In the genomic region with DNA sequence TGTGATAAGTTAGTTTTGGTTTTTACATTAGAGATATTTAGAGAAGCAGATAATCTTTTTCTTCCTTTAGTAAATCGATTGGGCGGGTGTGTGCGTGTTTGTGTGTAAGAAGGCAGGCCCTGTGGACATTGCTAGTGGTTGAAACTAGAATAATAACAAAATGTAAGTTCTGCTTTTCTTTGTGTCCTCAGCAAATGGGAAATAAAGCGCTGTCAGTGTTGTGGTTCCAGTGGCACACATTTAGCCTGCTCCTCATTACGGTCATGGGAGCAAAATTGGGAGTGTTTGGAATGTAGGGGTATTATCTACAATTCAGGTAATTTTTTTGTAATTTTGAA, we compare ENCODE assay signal across 14 cellular contexts. TPM values are rescaled to one million over a fixed set of nuclear protein-coding genes. Genes with fewer than 3 reads are reported as not detected.
DNase-seq lines count a peak whose midpoint lies in the region; ATAC-seq and TF ChIP-seq lines count a peak whose summit lies in the region.
"Had no signal": no experiment of that assay in that cellular context is flagged by ENCODE, and none has a peak within 500 bp of the region (broad histone marks: within the 10 kb centered on the region; RNA-seq: fewer than 3 reads in every experiment).

No MANE protein-coding gene starts in this region.

- peak overlapping the region in 5 of 7 donors; percentile 17 to 78 (median 47) for H3K27ac Mint-ChIP-seq in CD14-positive monocyte
- peak overlapping the region; percentile 65 for H3K27ac Mint-ChIP-seq in dendritic cell treated with granulocyte-macrophage colony-stimulating factor and Interleukin-4, amounts not matched to agents 40 ng/mL and 50 ng/mL, for 4 days
- no peak overlapping the region for H3K27ac Mint-ChIP-seq in CD8-positive, alpha-beta T cell
- H3K27ac Mint-ChIP-seq: GM23338 had no signal

- H3K4me3 ChIP-seq in CD8-positive, alpha-beta T cell (ENCODE audit: low read depth, low read length): no peak overlapping the region
- H3K4me3 ChIP-seq in SJCRH30: no peak overlapping the region
- H3K4me3 ChIP-seq: GM23338 had no signal

- H3K36me3 ChIP-seq in CD8-positive, alpha-beta T cell (ENCODE audit: insufficient read depth, low read length): peaks cover 27% of the 10 kb centered on the region
- H3K36me3 ChIP-seq in SJCRH30: no peaks in the 10 kb centered on the region

- POLR2A ChIA-PET in CD8-positive, alpha-beta T cell (lab: Charles Lee): no interaction called here

- ATAC-seq in HG02885 (IDR thresholded peaks at IDR 0.05; ENCODE audit: poor library complexity, unreplicated experiment): peak; percentile 88
- ATAC-seq in CD8-positive, alpha-beta T cell: no peak
- ATAC-seq: GM23338 had no signal

- CTCF ChIA-PET in CD8-positive, alpha-beta T cell (lab: Charles Lee): no interaction called here

- H3K36me3 Mint-ChIP-seq in CD14-positive monocyte: peaks cover 52 to 58% of the 10 kb centered on the region in 2 donors
- H3K36me3 Mint-ChIP-seq in dendritic cell treated with granulocyte-macrophage colony-stimulating factor and Interleukin-4, amounts not matched to agents 40 ng/mL and 50 ng/mL, for 4 days (ENCODE audit: low read depth): peaks cover 47% of the 10 kb centered on the region
- peaks cover 63% of the 10 kb centered on the region for H3K36me3 Mint-ChIP-seq in CD8-positive, alpha-beta T cell

- no peaks in the 10 kb centered on the region for H3K9me3 ChIP-seq in CD8-positive, alpha-beta T cell (ENCODE audit: low read length)
- no peaks in the 10 kb centered on the region for H3K9me3 ChIP-seq in SJCRH30 (replicated peaks)

- H3K4me1 ChIP-seq in CD8-positive, alpha-beta T cell (ENCODE audit: insufficient read depth, low read length): no peaks in the 10 kb centered on the region
- no peaks in the 10 kb centered on the region for H3K4me1 ChIP-seq in SJCRH30

- no peaks in the 10 kb centered on the region for H3K27me3 Mint-ChIP-seq in CD14-positive monocyte (ENCODE audit: low read depth in 3 of 3)
- no peaks in the 10 kb centered on the region for H3K27me3 Mint-ChIP-seq in dendritic cell treated with granulocyte-macrophage colony-stimulating factor and Interleukin-4, amounts not matched to agents 40 ng/mL and 50 ng/mL, for 4 days
- H3K27me3 Mint-ChIP-seq in CD8-positive, alpha-beta T cell (ENCODE audit: low read depth): no peaks in the 10 kb centered on the region

- no peak overlapping the region for H3K4me3 Mint-ChIP-seq in CD14-positive monocyte
- H3K4me3 Mint-ChIP-seq in dendritic cell treated with granulocyte-macrophage colony-stimulating factor and Interleukin-4, amounts not matched to agents 40 ng/mL and 50 ng/mL, for 4 days: no peak overlapping the region
- no peak overlapping the region for H3K4me3 Mint-ChIP-seq in CD8-positive, alpha-beta T cell
- H3K4me3 Mint-ChIP-seq: GM23338 had no signal

- H3K27me3 ChIP-seq in CD8-positive, alpha-beta T cell (ENCODE audit: insufficient read depth, low read length): no peaks in the 10 kb centered on the region
- H3K27me3 ChIP-seq in SJCRH30: no peaks in the 10 kb centered on the region

- no peaks in the 10 kb centered on the region for H3K9me3 Mint-ChIP-seq in CD14-positive monocyte
- H3K9me3 Mint-ChIP-seq in dendritic cell treated with granulocyte-macrophage colony-stimulating factor and Interleukin-4, amounts not matched to agents 40 ng/mL and 50 ng/mL, for 4 days: no peaks in the 10 kb centered on the region
- no peaks in the 10 kb centered on the region for H3K9me3 Mint-ChIP-seq in CD8-positive, alpha-beta T cell
- H3K9me3 Mint-ChIP-seq: GM23338 had no signal

- H3K27ac ChIP-seq in CD8-positive, alpha-beta T cell (ENCODE audit: low read depth, low read length): no peak overlapping the region
- no peak overlapping the region for H3K27ac ChIP-seq in SJCRH30

- H3K4me1 Mint-ChIP-seq in CD14-positive monocyte: peaks cover 6% of the 10 kb centered on the region
- peaks cover 14% of the 10 kb centered on the region for H3K4me1 Mint-ChIP-seq in dendritic cell treated with granulocyte-macrophage colony-stimulating factor and Interleukin-4, amounts not matched to agents 40 ng/mL and 50 ng/mL, for 4 days (ENCODE audit: low read depth)
- no peaks in the 10 kb centered on the region for H3K4me1 Mint-ChIP-seq in CD8-positive, alpha-beta T cell (ENCODE audit: low read depth)
- H3K4me1 Mint-ChIP-seq: GM23338 had no signal

- no peak for TF ChIP-seq CTCF in CD14-positive monocyte (IDR thresholded peaks at IDR 0.05)
- no peak for TF ChIP-seq CTCF in CD8-positive, alpha-beta T cell (IDR thresholded peaks at IDR 0.05)

- intact Hi-C loops in CD14-positive monocyte (cut with micrococcal nuclease): no loop called here
- intact Hi-C loops in dendritic cell treated with granulocyte-macrophage colony-stimulating factor and Interleukin-4, amounts not matched to agents 40 ng/mL and 50 ng/mL, for 4 days (cut with micrococcal nuclease): no loop called here
- intact Hi-C loops in CD8-positive, alpha-beta T cell (cut with DNase I, micrococcal nuclease): no loop called here

- DNase-seq in CD14-positive monocyte (ENCODE audit: low spot score): no peak
- DNase-seq in NOMO-1 treated with DMSO at 0.1 percent for 48 hours (lab: John Stamatoyannopoulos, UW; ENCODE audit: unreplicated experiment): peak; percentile 70
- DNase-seq in cerebellum (ENCODE audit: low spot score): no peak
- DNase-seq in CD8-positive, alpha-beta T cell: no peak
- no peak for DNase-seq in NCI-H82 (lab: John Stamatoyannopoulos, UW)
- no peak for DNase-seq in SJCRH30
- DNase-seq: DND-41, GF-D8, NCI-H2107, NCI-H226, NCI-H526 had no signal

RNA-seq across cellular contexts. Expression of a gene that starts 20.6 kb away (rescaled TPM):
- 10 to 100 TPM; 44.9 to 64.1 TPM for polyA plus RNA-seq in CD14-positive monocyte
- 147 TPM for total RNA-seq in cerebellum
- 10 to 100 TPM; 66.5 to 71.5 TPM for total RNA-seq in CD8-positive, alpha-beta T cell
- total RNA-seq in SJCRH30 (2014; rRNA removed; shearing (Covaris generic)): 78.3 and 112 TPM in 2 replicates

RNA-seq across cellular contexts. Expression of a gene that starts 42.6 kb away (rescaled TPM):
- 10 to 100 TPM in 1 of 2 donors, 1 to 10 TPM in 1; 5.6 to 12.1 TPM for polyA plus RNA-seq in CD14-positive monocyte
- total RNA-seq in cerebellum: 47.9 TPM
- total RNA-seq in CD8-positive, alpha-beta T cell: 10 to 100 TPM; 25.2 to 34.7 TPM
- 0.02 and 0.38 TPM in 2 replicates for total RNA-seq in SJCRH30 (2014; rRNA removed; shearing (Covaris generic))

Comparison
In these comparisons a context has a peak if more than half of its experiments do, and no peak if none do; other contexts are left out.
1. RNA of a gene that starts 42.6 kb away (total RNA-seq): 47.9 TPM in cerebellum (single experiment) and 25.2 to 34.7 TPM in CD8-positive, alpha-beta T cell; 0.02 to 0.38 TPM in SJCRH30; every median in the first group is over 10 times any median in the second.